ENCODE assay signal across 21 cellular contexts in the genomic region with DNA sequence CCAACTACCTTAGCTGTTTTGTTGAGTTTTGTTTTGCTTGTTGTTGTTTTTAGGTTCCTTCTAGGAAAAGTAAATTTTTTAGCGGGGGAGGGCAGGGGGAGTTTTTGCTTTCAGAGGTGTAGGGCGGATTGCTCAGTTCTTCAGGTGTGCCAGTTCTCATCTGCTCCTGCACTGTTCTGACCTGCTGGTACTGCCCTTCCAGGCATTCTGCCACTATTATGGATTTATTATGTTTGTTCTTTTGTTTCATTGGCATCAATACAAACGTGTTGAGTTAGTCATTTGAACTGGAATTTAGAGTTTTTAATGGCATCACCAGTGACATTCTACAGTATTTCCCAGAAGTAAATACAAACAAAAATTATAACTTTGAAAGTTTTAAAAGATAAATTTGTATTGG. TPM values are rescaled to one million over a fixed set of nuclear protein-coding genes. Genes with fewer than 3 reads are reported as not detected.
A peak's percentile ranks its signal among the peaks of the same experiment; 100 is the strongest.
DNase-seq lines count a peak whose midpoint lies in the region; ATAC-seq and TF ChIP-seq lines count a peak whose summit lies in the region.
"Had no signal": no experiment of that assay in that cellular context is flagged by ENCODE, and none has a peak within 500 bp of the region (broad histone marks: within the 10 kb centered on the region; RNA-seq: fewer than 3 reads in every experiment).

No MANE protein-coding gene starts in this region.

- TF ChIP-seq CTCF in mucosa of descending colon (IDR thresholded peaks at IDR 0.05) (no peak), left lung (IDR thresholded peaks at IDR 0.05) (no peak)

- H3K9me3 ChIP-seq in mucosa of descending colon (no peaks in the 10 kb centered on the region), left lung (no peaks in the 10 kb centered on the region)
- H3K9me3 ChIP-seq: SJCRH30 had no signal

- H3K27me3 ChIP-seq in left lung: no peaks in the 10 kb centered on the region
- H3K27me3 ChIP-seq: SJCRH30 had no signal

- intact Hi-C loops in mucosa of descending colon (cut with DNase I, micrococcal nuclease) (no loop called here), left lung (cut with DNase I) (no loop called here)

- H3K4me1 ChIP-seq in mucosa of descending colon (ENCODE audit: low read depth) (peaks cover 8% of the 10 kb centered on the region), left lung (no peaks in the 10 kb centered on the region)
- H3K4me1 ChIP-seq: SJCRH30 had no signal

- ATAC-seq in mucosa of descending colon (peak; percentile 97), left lung (no peak)
- ATAC-seq: activated T-helper 17 cell treated with anti-CD3 and anti-CD28 coated beads, Interleukin-2, amount 50 U/mL, for 72 hours; stimulated activated effector memory CD8-positive, alpha-beta T cell treated with anti-CD3 and anti-CD28 coated beads, Interleukin-12 subunit alpha, Interleukin-12 subunit beta, amount 100 ng/mL, for 72 hours; T-cell had no signal

- no peak overlapping the region for H3K4me3 ChIP-seq in mucosa of descending colon
- no peak overlapping the region for H3K4me3 ChIP-seq in left lung
- H3K4me3 ChIP-seq: SJCRH30 had no signal

- H3K36me3 ChIP-seq in mucosa of descending colon (ENCODE audit: low read depth) (no peaks in the 10 kb centered on the region), left lung (peaks cover 0 to 4% of the 10 kb centered on the region in 2 donors)

- H3K27ac ChIP-seq in left lung: no peak overlapping the region
- H3K27ac ChIP-seq: HL-60, SJCRH30 had no signal

- in situ Hi-C loops in G401 (cut with HindIII; ENCODE audit: low sequenced_read_pairs): no loop called here

- DNase-seq in G401 (ENCODE audit: low spot score) (peak; percentile 62), NCI-H2029 treated with DMSO at 0.1 percent for 48 hours (lab: John Stamatoyannopoulos, UW) (peak; percentile 76), cerebellum (ENCODE audit: low spot score) (peak; percentile 25), mucosa of descending colon (peak in 1 of 3 donors; percentile 43), nucleus accumbens (lab: John Stamatoyannopoulos, UW) (no peak), left lung (no peak), foreskin melanocyte (no peak)
- DNase-seq: activated CD4-positive, alpha-beta T cell treated with anti-CD3 and anti-CD28 coated beads, Interleukin-2, amount 10 ng/mL, durations not matched to agents 7 days and 5 days; activated naive CD8-positive, alpha-beta T cell treated with anti-CD3 and anti-CD28 coated beads, Interleukin-2, amount 10 ng/mL, durations not matched to agents 7 days and 5 days; H9; head of caudate nucleus; IMR-90; MM.1S; NCI-H1694; NCI-H2227 treated with DMSO at 0.1 percent for 48 hours; nephron progenitor cell; SJCRH30; T-cell had no signal

RNA-seq across cellular contexts. Expression of gene ERCC6L2, which starts 26.0 kb away (rescaled TPM):
- total RNA-seq in G401 (2014; rRNA removed; shearing (Covaris generic)): 26.6 and 62.7 TPM in 2 replicates
- total RNA-seq in cerebellum: 146 TPM
- 10 to 100 TPM; 32.4 to 69.4 (median 51.4) TPM for total RNA-seq in mucosa of descending colon
- total RNA-seq in left lung: 10 to 100 TPM; 28.0 to 36.1 TPM

Comparison
In these comparisons a context has a peak if more than half of its experiments do, and no peak if none do; other contexts are left out.
1. DNase-seq: peak in G401 (single experiment), NCI-H2029 treated with DMSO at 0.1 percent for 48 hours (single experiment) and cerebellum (single experiment); none in nucleus accumbens (0 of 56), left lung (0 of 2) and foreskin melanocyte (single experiment).